24 cellular contexts compared by ENCODE assay signal in genomic region chr6:28425942-28426541, GRCh38. TPM values are rescaled to one million over a fixed set of nuclear protein-coding genes. Genes with fewer than 3 reads are reported as not detected.
DNase-seq lines count a peak whose midpoint lies in the region; ATAC-seq and TF ChIP-seq lines count a peak whose summit lies in the region.
"Had no signal": no experiment of that assay in that cellular context is flagged by ENCODE, and none has a peak within 500 bp of the region (broad histone marks: within the 10 kb centered on the region; RNA-seq: fewer than 3 reads in every experiment).

No MANE protein-coding gene starts in this region.

- peaks cover 17% of the 10 kb centered on the region for H3K4me1 Mint-ChIP-seq in activated CD4-positive, alpha-beta T cell treated with anti-CD3 and anti-CD28 coated beads for 36 hours
- H3K4me1 Mint-ChIP-seq in activated naive CD8-positive, alpha-beta T cell (ENCODE audit: low read depth) = peaks cover 16% of the 10 kb centered on the region
- H3K4me1 Mint-ChIP-seq: nephron progenitor cell had no signal

- H3K4me3 Mint-ChIP-seq in activated CD4-positive, alpha-beta T cell treated with anti-CD3 and anti-CD28 coated beads for 36 hours = no peak overlapping the region
- peak overlapping the region; percentile 30 for H3K4me3 Mint-ChIP-seq in activated naive CD8-positive, alpha-beta T cell
- H3K4me3 Mint-ChIP-seq: nephron progenitor cell; stimulated activated naive B cell treated with anti-CD40 and anti-IgM and Interleukin-4, amounts not matched to agents 10 μg/mL and 1 μg/mL and 100 μg/mL, for 72 hours had no signal

- H3K9me3 Mint-ChIP-seq in activated CD4-positive, alpha-beta T cell treated with anti-CD3 and anti-CD28 coated beads for 36 hours (ENCODE audit: low read depth) = no peaks in the 10 kb centered on the region
- peaks cover 8% of the 10 kb centered on the region for H3K9me3 Mint-ChIP-seq in activated naive CD8-positive, alpha-beta T cell (ENCODE audit: low read depth)

- peaks cover 9% of the 10 kb centered on the region for H3K36me3 Mint-ChIP-seq in activated CD4-positive, alpha-beta T cell treated with anti-CD3 and anti-CD28 coated beads for 36 hours (ENCODE audit: low read depth)
- H3K36me3 Mint-ChIP-seq in activated naive CD8-positive, alpha-beta T cell = peaks cover 11% of the 10 kb centered on the region

- no peaks in the 10 kb centered on the region for H3K79me2 ChIP-seq in OCI-LY3 (ENCODE audit: low read length)

- H4K20me1 ChIP-seq in OCI-LY3 (ENCODE audit: insufficient read depth, low read length) = no peaks in the 10 kb centered on the region

- no peaks in the 10 kb centered on the region for H3K27me3 Mint-ChIP-seq in activated CD4-positive, alpha-beta T cell treated with anti-CD3 and anti-CD28 coated beads for 36 hours
- no peaks in the 10 kb centered on the region for H3K27me3 Mint-ChIP-seq in activated naive CD8-positive, alpha-beta T cell

- H2AFZ ChIP-seq in OCI-LY3 (ENCODE audit: low read depth, low read length) = peak overlapping the region; percentile 10

- no peak for TF ChIP-seq CTCF in OCI-LY3 (IDR thresholded peaks at IDR 0.05; ENCODE audit: low read depth, low read length)

- H3K36me3 ChIP-seq in OCI-LY3 (replicated peaks; ENCODE audit: low read depth, low read length) = no peaks in the 10 kb centered on the region
- H3K36me3 ChIP-seq: BE2C, brain microvascular endothelial cell, HAP-1 had no signal

- peaks cover 13% of the 10 kb centered on the region for H3K4me1 ChIP-seq in OCI-LY3 (ENCODE audit: low read length)
- H3K4me1 ChIP-seq: BE2C, HAP-1 had no signal

- H3K9me3 ChIP-seq in OCI-LY3 (ENCODE audit: insufficient read depth, low read length) = no peaks in the 10 kb centered on the region
- H3K9me3 ChIP-seq: BE2C, HAP-1 had no signal

- H3K4me2 ChIP-seq in OCI-LY3 (ENCODE audit: low read length) = peak overlapping the region; percentile 49

- ATAC-seq in activated CD4-positive, alpha-beta T cell treated with anti-CD3 and anti-CD28 coated beads for 36 hours = peak; percentile 88
- ATAC-seq in GM18498 (IDR thresholded peaks at IDR 0.05; ENCODE audit: unreplicated experiment) = peak; percentile 45
- ATAC-seq in GM21447 (IDR thresholded peaks at IDR 0.05; ENCODE audit: unreplicated experiment) = no peak
- ATAC-seq in HG02763 (IDR thresholded peaks at IDR 0.05; ENCODE audit: unreplicated experiment) = no peak

- peak overlapping the region; percentile 32; the same call in 1 of the 2 replicates for H3K9ac ChIP-seq in OCI-LY3 (ENCODE audit: low read length)

- DNase-seq in activated CD4-positive, alpha-beta T cell treated with anti-CD3 and anti-CD28 coated beads for 36 hours = peak; percentile 20
- no peak for DNase-seq in activated CD4-positive, alpha-beta T cell treated with anti-CD3 and anti-CD28 coated beads for 48 hours
- DNase-seq in NCI-H510A treated with DMSO at 0.1 percent for 48 hours (lab: John Stamatoyannopoulos, UW) = no peak
- DNase-seq: 8988T; activated gamma-delta T cell; BE2C; brain microvascular endothelial cell; cortex of kidney; DMS153; foreskin fibroblast; hypothalamus; mesendoderm; NCI-H187; NCI-H446 treated with DMSO at 0.1 percent for 48 hours; nephron progenitor cell; SHP77 treated with DMSO at 0.1 percent for 48 hours; stimulated activated naive B cell treated with anti-CD40 and anti-IgM and Interleukin-4, amounts not matched to agents 10 μg/mL and 1 μg/mL and 100 μg/mL, for 72 hours; trophoblast cell had no signal

- H3K27ac Mint-ChIP-seq in activated CD4-positive, alpha-beta T cell treated with anti-CD3 and anti-CD28 coated beads for 36 hours = peak overlapping the region; percentile 38
- peak overlapping the region; percentile 72 for H3K27ac Mint-ChIP-seq in activated naive CD8-positive, alpha-beta T cell
- H3K27ac Mint-ChIP-seq: nephron progenitor cell; stimulated activated naive B cell treated with anti-CD40 and anti-IgM and Interleukin-4, amounts not matched to agents 10 μg/mL and 1 μg/mL and 100 μg/mL, for 72 hours had no signal

- CTCF ChIA-PET in activated CD4-positive, alpha-beta T cell treated with anti-CD3 and anti-CD28 coated beads for 36 hours (lab: Charles Lee) = interaction anchor here (0.6 kb wide), 1 partner anchor 139 kb away, joined by 4 read pairs; no protein-coding TSS in a partner anchor

- POLR2A ChIA-PET in activated CD4-positive, alpha-beta T cell treated with anti-CD3 and anti-CD28 coated beads for 36 hours (lab: Charles Lee) = interaction anchor here (0.6 to 1.0 kb wide), 3 partner anchors 17 to 587 kb away, joined by 3 read pairs; partner anchors contain the start of gene ZSCAN23

- peak overlapping the region; percentile 67 for H3K27ac ChIP-seq in OCI-LY3 (ENCODE audit: low read length)
- H3K27ac ChIP-seq: brain microvascular endothelial cell had no signal

- no peak overlapping the region for H3K4me3 ChIP-seq in OCI-LY3 (ENCODE audit: low read length)
- H3K4me3 ChIP-seq: HAP-1 had no signal

- intact Hi-C loops in activated CD4-positive, alpha-beta T cell treated with anti-CD3 and anti-CD28 coated beads for 36 hours (cut with DNase I, micrococcal nuclease) = loop anchor here in 1 of 2 experiments (1.0 kb wide), 1 partner anchor 17 kb away; the partner anchor contains the start of gene ZSCAN23

- H3K27me3 ChIP-seq in OCI-LY3 (ENCODE audit: low read depth, low read length) = no peaks in the 10 kb centered on the region
- H3K27me3 ChIP-seq: BE2C, brain microvascular endothelial cell had no signal

RNA-seq across cellular contexts. Expression of gene ZSCAN23, which starts 17.2 kb away (rescaled TPM):
- total RNA-seq in activated CD4-positive, alpha-beta T cell treated with anti-CD3 and anti-CD28 coated beads for 36 hours = 1 to 10 TPM; 1.9 to 2.9 TPM

RNA-seq across cellular contexts. Expression of gene ZSCAN12, which starts 26.5 kb away (rescaled TPM):
- total RNA-seq in activated CD4-positive, alpha-beta T cell treated with anti-CD3 and anti-CD28 coated beads for 36 hours = 1 to 10 TPM; 6.9 to 7.6 TPM

Comparison
In these comparisons a context has a peak if more than half of its experiments do, and no peak if none do; other contexts are left out.
1. ATAC-seq: peak in activated CD4-positive, alpha-beta T cell treated with anti-CD3 and anti-CD28 coated beads for 36 hours (single experiment) and GM18498 (single experiment); none in GM21447 (single experiment) and HG02763 (single experiment).